11 cellular contexts compared by ENCODE assay signal in genomic region chr5:65061974-65062353, GRCh38.
DNase-seq lines count a peak whose midpoint lies in the region; ATAC-seq and TF ChIP-seq lines count a peak whose summit lies in the region.
"Had no signal": no experiment of that assay in that cellular context is flagged by ENCODE, and none has a peak within 500 bp of the region (broad histone marks: within the 10 kb centered on the region; RNA-seq: fewer than 3 reads in every experiment).

No MANE protein-coding gene starts in this region.

- intact Hi-C loops in sigmoid colon (cut with DNase I) = no loop called here

- H3K36me3 Mint-ChIP-seq in GM23338 (ENCODE audit: low read depth) = no peaks in the 10 kb centered on the region; the same call in 1 of the 3 replicates
- peaks cover 4% of the 10 kb centered on the region for H3K36me3 Mint-ChIP-seq in stimulated activated memory B cell treated with anti-CD40 and anti-IgM and Interleukin-4, amounts not matched to agents 10 μg/mL and 1 μg/mL and 100 μg/mL, for 72 hours
- H3K36me3 Mint-ChIP-seq: mesothelial cell of epicardium had no signal

- H3K9me3 Mint-ChIP-seq in GM23338 = peaks cover 7% of the 10 kb centered on the region; the same call in 2 of the 3 replicates
- no peaks in the 10 kb centered on the region for H3K9me3 Mint-ChIP-seq in stimulated activated memory B cell treated with anti-CD40 and anti-IgM and Interleukin-4, amounts not matched to agents 10 μg/mL and 1 μg/mL and 100 μg/mL, for 72 hours

- TF ChIP-seq EP300 in sigmoid colon (IDR thresholded peaks at IDR 0.05) = no peak

- H3F3A ChIP-seq in GM23338 (replicated peaks; ENCODE audit: low read depth) = no peaks in the 10 kb centered on the region

- 62 to 86% methylated on average over 1 of the region's 1 CpG for WGBS in sigmoid colon, 2 donors

- H3K4me3 Mint-ChIP-seq in GM23338 = no peak overlapping the region
- no peak overlapping the region for H3K4me3 Mint-ChIP-seq in stimulated activated memory B cell treated with anti-CD40 and anti-IgM and Interleukin-4, amounts not matched to agents 10 μg/mL and 1 μg/mL and 100 μg/mL, for 72 hours
- H3K4me3 Mint-ChIP-seq: mesothelial cell of epicardium had no signal

- 0 out of 2 replicates have a peak overlapping the region, but pooled peaks have one; percentile 52 for H2AFZ ChIP-seq in GM23338

- no peaks in the 10 kb centered on the region for H3K79me2 ChIP-seq in GM23338 (replicated peaks; ENCODE audit: insufficient read depth)

- no peaks in the 10 kb centered on the region for H3K27me3 ChIP-seq in GM23338 (ENCODE audit: insufficient read depth)
- H3K27me3 ChIP-seq in sigmoid colon = no peaks in the 10 kb centered on the region

- no peak overlapping the region for H3K4me2 ChIP-seq in GM23338

- H3K4me3 ChIP-seq in GM23338 (no peak overlapping the region), sigmoid colon (no peak overlapping the region)

- no peak for DNase-seq in GM23338 (ENCODE audit: low spot score)
- DNase-seq in sigmoid colon = no peak
- no peak for DNase-seq in T-helper 2 cell
- DNase-seq in DMS 273 treated with DMSO at 0.1 percent for 48 hours (lab: John Stamatoyannopoulos, UW) = no peak
- DNase-seq: effector CD4-positive, alpha-beta T cell; KG1; NCI-H510A had no signal

- H3K27me3 Mint-ChIP-seq in GM23338 (ENCODE audit: insufficient read depth, low read depth, poor library complexity) = peaks cover 5% of the 10 kb centered on the region
- no peaks in the 10 kb centered on the region for H3K27me3 Mint-ChIP-seq in stimulated activated memory B cell treated with anti-CD40 and anti-IgM and Interleukin-4, amounts not matched to agents 10 μg/mL and 1 μg/mL and 100 μg/mL, for 72 hours

- no peak for TF ChIP-seq POLR2A in sigmoid colon (IDR thresholded peaks at IDR 0.05)

- H3K36me3 ChIP-seq in GM23338 (ENCODE audit: insufficient read depth) = no peaks in the 10 kb centered on the region
- no peaks in the 10 kb centered on the region for H3K36me3 ChIP-seq in sigmoid colon

- ATAC-seq in GM19043 (IDR thresholded peaks at IDR 0.05; ENCODE audit: low read depth, unreplicated experiment) = peak; percentile 29
- ATAC-seq in GM23338 = no peak
- ATAC-seq in HG03196 (IDR thresholded peaks at IDR 0.05; ENCODE audit: unreplicated experiment) = peak; percentile 31
- ATAC-seq in stimulated activated memory B cell treated with anti-CD40 and anti-IgM and Interleukin-4, amounts not matched to agents 10 μg/mL and 1 μg/mL and 100 μg/mL, for 72 hours = peak; percentile 42

- H3K4me1 ChIP-seq in GM23338 (ENCODE audit: insufficient read depth) = no peaks in the 10 kb centered on the region
- H3K4me1 ChIP-seq in sigmoid colon = peaks cover 0 to 25% (median 24%) of the 10 kb centered on the region in 4 donors

- no peak overlapping the region for H3K27ac Mint-ChIP-seq in GM23338
- H3K27ac Mint-ChIP-seq in stimulated activated memory B cell treated with anti-CD40 and anti-IgM and Interleukin-4, amounts not matched to agents 10 μg/mL and 1 μg/mL and 100 μg/mL, for 72 hours = peak overlapping the region; percentile 33
- H3K27ac Mint-ChIP-seq: mesothelial cell of epicardium had no signal

- H4K20me1 ChIP-seq in GM23338 (replicated peaks; ENCODE audit: insufficient read depth) = no peaks in the 10 kb centered on the region

- H3K9me2 ChIP-seq in GM23338 (ENCODE audit: insufficient read depth) = peaks cover 8% of the 10 kb centered on the region; the same call in 1 of the 2 replicates

- TF ChIP-seq CTCF in GM23338 (conservative IDR thresholded peaks at IDR 0.05; ENCODE audit: low read depth in 2 of 2) = no peak
- no peak for TF ChIP-seq CTCF in sigmoid colon (IDR thresholded peaks at IDR 0.05)

- H3K27ac ChIP-seq in GM23338 (ENCODE audit: low read depth) (no peak overlapping the region), sigmoid colon (no peak overlapping the region)

- peaks cover 12% of the 10 kb centered on the region for H3K4me1 Mint-ChIP-seq in GM23338
- H3K4me1 Mint-ChIP-seq in stimulated activated memory B cell treated with anti-CD40 and anti-IgM and Interleukin-4, amounts not matched to agents 10 μg/mL and 1 μg/mL and 100 μg/mL, for 72 hours = peaks cover 64% of the 10 kb centered on the region

- no peaks in the 10 kb centered on the region for H3K9me3 ChIP-seq in sigmoid colon

TF ChIP-seq in GM23338, 12 proteins besides CTCF, POLR2A, EP300 and RAD21 (continues in another document):
- TF ChIP-seq REST (IDR thresholded peaks at IDR 0.05; ENCODE audit: unreplicated experiment) = no peak
- no peak for TF ChIP-seq ZNF462 (CRISPR knock-in tag; IDR thresholded peaks at IDR 0.05)
- no peak for TF ChIP-seq EZH2 (IDR thresholded peaks at IDR 0.05; ENCODE audit: low read depth, unreplicated experiment)
